In the genomic region with DNA sequence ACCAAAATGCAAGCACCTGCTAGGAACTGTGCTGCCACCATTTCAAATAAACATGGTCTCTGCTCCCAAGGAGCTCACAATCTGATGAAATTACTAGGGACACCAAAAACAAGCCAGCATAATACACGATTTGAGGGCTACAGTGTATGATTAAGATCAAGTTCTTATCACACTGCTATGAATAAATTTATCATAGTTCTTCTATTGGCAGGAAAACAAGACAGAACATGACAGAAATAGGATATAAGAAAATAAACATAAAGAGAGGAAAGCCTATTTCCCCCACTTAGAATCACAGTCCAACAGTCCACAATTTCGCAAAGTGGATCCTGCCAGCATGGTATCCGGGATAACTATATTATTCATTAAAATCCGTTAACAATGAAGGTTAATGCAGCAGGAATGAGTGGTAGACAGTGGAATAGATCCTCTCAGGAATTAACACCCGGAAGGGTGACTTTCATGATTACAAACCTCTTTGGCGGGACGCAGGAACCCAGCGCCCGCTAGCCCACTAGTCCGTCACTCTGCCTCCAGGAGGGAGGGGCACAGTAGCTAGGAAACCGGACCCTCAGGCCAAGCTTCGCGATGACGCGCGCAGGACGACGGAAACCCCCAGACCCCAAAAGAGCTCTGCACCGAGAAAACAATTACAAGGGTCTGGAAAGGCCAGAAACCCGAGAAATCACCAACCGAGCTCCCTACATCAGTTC, we compare ENCODE assay signal across 1 cellular context.
TF ChIP-seq lines count a peak whose summit lies in the region.

No MANE protein-coding gene starts in this region.

TF ChIP-seq in GM12878, 131 proteins besides CTCF, POLR2A, EP300 and RAD21:
- 0 out of 2 replicates have a peak, but pooled peaks have one; percentile 8 for TF ChIP-seq ZBED1 (IDR thresholded peaks at IDR 0.05; ENCODE audit: borderline replicate concordance)
- TF ChIP-seq ZNF207 (IDR thresholded peaks at IDR 0.05; ENCODE audit: borderline replicate concordance) = 0 out of 2 replicates have a peak, but pooled peaks have one; percentile 29
- TF ChIP-seq, protein P1, sequence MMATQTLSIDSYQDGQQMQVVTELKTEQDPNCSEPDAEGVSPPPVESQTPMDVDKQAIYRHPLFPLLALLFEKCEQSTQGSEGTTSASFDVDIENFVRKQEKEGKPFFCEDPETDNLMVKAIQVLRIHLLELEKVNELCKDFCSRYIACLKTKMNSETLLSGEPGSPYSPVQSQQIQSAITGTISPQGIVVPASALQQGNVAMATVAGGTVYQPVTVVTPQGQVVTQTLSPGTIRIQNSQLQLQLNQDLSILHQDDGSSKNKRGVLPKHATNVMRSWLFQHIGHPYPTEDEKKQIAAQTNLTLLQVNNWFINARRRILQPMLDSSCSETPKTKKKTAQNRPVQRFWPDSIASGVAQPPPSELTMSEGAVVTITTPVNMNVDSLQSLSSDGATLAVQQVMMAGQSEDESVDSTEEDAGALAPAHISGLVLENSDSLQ (IDR thresholded peaks at IDR 0.05) = peak; percentile 76
- peak; percentile 50; the same call in 1 of the 2 replicates for TF ChIP-seq TARDBP (IDR thresholded peaks at IDR 0.05; ENCODE audit: borderline replicate concordance)
- TF ChIP-seq, protein P2, sequence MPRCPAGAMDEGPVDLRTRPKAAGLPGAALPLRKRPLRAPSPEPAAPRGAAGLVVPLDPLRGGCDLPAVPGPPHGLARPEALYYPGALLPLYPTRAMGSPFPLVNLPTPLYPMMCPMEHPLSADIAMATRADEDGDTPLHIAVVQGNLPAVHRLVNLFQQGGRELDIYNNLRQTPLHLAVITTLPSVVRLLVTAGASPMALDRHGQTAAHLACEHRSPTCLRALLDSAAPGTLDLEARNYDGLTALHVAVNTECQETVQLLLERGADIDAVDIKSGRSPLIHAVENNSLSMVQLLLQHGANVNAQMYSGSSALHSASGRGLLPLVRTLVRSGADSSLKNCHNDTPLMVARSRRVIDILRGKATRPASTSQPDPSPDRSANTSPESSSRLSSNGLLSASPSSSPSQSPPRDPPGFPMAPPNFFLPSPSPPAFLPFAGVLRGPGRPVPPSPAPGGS (IDR thresholded peaks at IDR 0.05; ENCODE audit: borderline replicate concordance, insufficient read depth, low read depth, low read length, poor library complexity, severe bottlenecking) = no peak
- TF ChIP-seq CHD4 (IDR thresholded peaks at IDR 0.05) = no peak
- peak; percentile 5; the same call in 1 of the 2 replicates for TF ChIP-seq ATF7 (IDR thresholded peaks at IDR 0.05; ENCODE audit: low read depth)
- no peak for TF ChIP-seq CREB1 (IDR thresholded peaks at IDR 0.05; ENCODE audit: low read depth)
- 0 out of 4 replicates have a peak, but pooled peaks of 1 of the 2 experiments have one; percentile 18 for TF ChIP-seq IKZF2 (IDR thresholded peaks at IDR 0.05)
- TF ChIP-seq MXI1 (IDR thresholded peaks at IDR 0.05; ENCODE audit: low read depth, low read length) = no peak
- no peak for TF ChIP-seq ZNF24 (IDR thresholded peaks at IDR 0.05)
- TF ChIP-seq, protein P3, sequence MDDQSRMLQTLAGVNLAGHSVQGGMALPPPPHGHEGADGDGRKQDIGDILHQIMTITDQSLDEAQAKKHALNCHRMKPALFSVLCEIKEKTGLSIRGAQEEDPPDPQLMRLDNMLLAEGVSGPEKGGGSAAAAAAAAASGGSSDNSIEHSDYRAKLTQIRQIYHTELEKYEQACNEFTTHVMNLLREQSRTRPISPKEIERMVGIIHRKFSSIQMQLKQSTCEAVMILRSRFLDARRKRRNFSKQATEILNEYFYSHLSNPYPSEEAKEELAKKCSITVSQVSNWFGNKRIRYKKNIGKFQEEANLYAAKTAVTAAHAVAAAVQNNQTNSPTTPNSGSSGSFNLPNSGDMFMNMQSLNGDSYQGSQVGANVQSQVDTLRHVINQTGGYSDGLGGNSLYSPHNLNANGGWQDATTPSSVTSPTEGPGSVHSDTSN (IDR thresholded peaks at IDR 0.05; ENCODE audit: insufficient replicate concordance, low read depth, low read length) = peak; percentile 35
